In genomic region chr6:111484655-111484974, GRCh38 we compare ENCODE assay signal across 8 cellular contexts. TPM values are rescaled to one million over a fixed set of nuclear protein-coding genes. Genes with fewer than 3 reads are reported as not detected.
DNase-seq lines count a peak whose midpoint lies in the region; ATAC-seq and TF ChIP-seq lines count a peak whose summit lies in the region.

No MANE protein-coding gene starts in this region.

- H2AFZ ChIP-seq in Karpas-422 (ENCODE audit: low read length): no peak overlapping the region

- no peaks in the 10 kb centered on the region for H3K27me3 Mint-ChIP-seq in CD4-positive, alpha-beta T cell

- POLR2A ChIA-PET in CD4-positive, alpha-beta T cell (lab: Charles Lee): interaction anchor here (1.0 to 3.3 kb wide), 8 partner anchors 69 to 669 kb away, joined by 3 to 59 read pairs (median 7); partner anchors contain the start of genes AMD1, CDK19, FAM229B and TRAF3IP2

- H3K79me2 ChIP-seq in Karpas-422 (ENCODE audit: low read length): peaks cover 80% of the 10 kb centered on the region

- H3K9me3 Mint-ChIP-seq in CD4-positive, alpha-beta T cell: no peaks in the 10 kb centered on the region

- DNase-seq in CD4-positive, alpha-beta T cell: no peak
- DNase-seq in Karpas-422 (peak; percentile 61), right lobe of liver (no peak), upper lobe of right lung (no peak), globus pallidus (ENCODE audit: low spot score) (no peak)

- H3K4me1 ChIP-seq in Karpas-422 (ENCODE audit: low read length) (peaks cover 31% of the 10 kb centered on the region), right lobe of liver (peaks cover 0 to 24% (median 4%) of the 10 kb centered on the region in 4 donors), upper lobe of right lung (peaks cover 23% of the 10 kb centered on the region)

- WGBS in right lobe of liver (ENCODE audit: insufficient coverage, low coverage, low lambda C conversion rate, missing lambda C conversion rate): 12% methylated on average over 7 of the region's 7 CpGs

- TF ChIP-seq CTCF in CD4-positive, alpha-beta T cell (IDR thresholded peaks at IDR 0.05): no peak
- TF ChIP-seq CTCF in right lobe of liver (IDR thresholded peaks at IDR 0.05) (no peak), upper lobe of right lung (IDR thresholded peaks at IDR 0.05) (no peak)

- CTCF ChIA-PET in CD4-positive, alpha-beta T cell (lab: Charles Lee): interaction anchor here (0.7 to 2.2 kb wide), 2 partner anchors 226 to 558 kb away, joined by 3 to 6 read pairs; a partner anchor contains a TSS

- H3K36me3 ChIP-seq in Karpas-422 (ENCODE audit: insufficient read depth, low read length) (0 out of 2 replicates have a peak, but pooled peaks cover 7% of the 10 kb centered on the region), right lobe of liver (no peaks in the 10 kb centered on the region), upper lobe of right lung (no peaks in the 10 kb centered on the region)

- H3K36me3 Mint-ChIP-seq in CD4-positive, alpha-beta T cell (ENCODE audit: low read depth): peaks cover 30% of the 10 kb centered on the region

- H3K27me3 ChIP-seq in CD4-positive, alpha-beta T cell (ENCODE audit: control insufficient read depth, insufficient read depth, low read length): no peaks in the 10 kb centered on the region
- no peaks in the 10 kb centered on the region for H3K27me3 ChIP-seq in Karpas-422 (ENCODE audit: low read length)
- no peaks in the 10 kb centered on the region for H3K27me3 ChIP-seq in right lobe of liver
- H3K27me3 ChIP-seq in upper lobe of right lung: no peaks in the 10 kb centered on the region

- peaks cover 4% of the 10 kb centered on the region; the same call in 1 of the 2 replicates for H4K20me1 ChIP-seq in Karpas-422 (ENCODE audit: insufficient read depth, low read depth, low read length)

- no peak for ATAC-seq in CD4-positive, alpha-beta T cell (ENCODE audit: poor library complexity)
- ATAC-seq in right lobe of liver: no peak
- no peak for ATAC-seq in upper lobe of right lung
- ATAC-seq in GM21723 (IDR thresholded peaks at IDR 0.05; ENCODE audit: unreplicated experiment): no peak
- no peak for ATAC-seq in HG03565 (IDR thresholded peaks at IDR 0.05; ENCODE audit: unreplicated experiment)

- intact Hi-C loops in CD4-positive, alpha-beta T cell (cut with DNase I, micrococcal nuclease): loop anchor here (5.0 to 10.0 kb wide), 9 partner anchors 122 to 670 kb away; partner anchors contain the start of genes CDK19 (in 2 of the 2), AMD1 (in 1 of the 2), FAM229B (in 1 of the 2) and RPF2 (in 1 of the 2)
- intact Hi-C loops in right lobe of liver (cut with DNase I) (no loop called here), upper lobe of right lung (cut with DNase I) (loop anchor here (10.0 kb wide), 1 partner anchor 120 kb away; the partner anchor contains the start of gene TRAF3IP2)

- peak overlapping the region; percentile 99 for H3K4me3 Mint-ChIP-seq in CD4-positive, alpha-beta T cell

- H3K4me1 Mint-ChIP-seq in CD4-positive, alpha-beta T cell (ENCODE audit: low read depth): peaks cover 57% of the 10 kb centered on the region

- no peaks in the 10 kb centered on the region for H3K9me2 ChIP-seq in Karpas-422 (replicated peaks; ENCODE audit: insufficient read depth, low read length)

- TF ChIP-seq POLR2A in right lobe of liver (IDR thresholded peaks at IDR 0.05): no peak

- peak overlapping the region; percentile 98 for H3K27ac ChIP-seq in CD4-positive, alpha-beta T cell (ENCODE audit: low read depth, low read length)
- H3K27ac ChIP-seq in Karpas-422 (ENCODE audit: low read length): peak overlapping the region; percentile 90
- H3K27ac ChIP-seq in angular gyrus (ENCODE audit: low read depth, low read length): peak overlapping the region; percentile 95
- peak overlapping the region; percentile 95 to 98 (median 96) for H3K27ac ChIP-seq in right lobe of liver
- peak overlapping the region; percentile 97 for H3K27ac ChIP-seq in upper lobe of right lung

- H3K4me3 ChIP-seq in Karpas-422 (ENCODE audit: low read length) (peak overlapping the region; percentile 90), right lobe of liver (peak overlapping the region; percentile 80 to 89 (median 82)), upper lobe of right lung (peak overlapping the region; percentile 71)

- H3K27ac Mint-ChIP-seq in CD4-positive, alpha-beta T cell: peak overlapping the region; percentile 98

- no peaks in the 10 kb centered on the region for H3K9me3 ChIP-seq in CD4-positive, alpha-beta T cell (ENCODE audit: control insufficient read depth, low read length)
- H3K9me3 ChIP-seq in Karpas-422 (ENCODE audit: low read length): no peaks in the 10 kb centered on the region; the same call in 1 of the 2 replicates
- H3K9me3 ChIP-seq in right lobe of liver: no peaks in the 10 kb centered on the region
- no peaks in the 10 kb centered on the region for H3K9me3 ChIP-seq in upper lobe of right lung

- peak overlapping the region; percentile 84 for H3K4me2 ChIP-seq in Karpas-422 (ENCODE audit: low read depth, low read length, poor library complexity, severe bottlenecking)

- peak overlapping the region; percentile 92 for H3K9ac ChIP-seq in Karpas-422 (ENCODE audit: low read length)

RNA-seq across cellular contexts. Expression of gene REV3L, which starts 1.6 kb away (rescaled TPM):
- 10 to 100 TPM; 17.0 to 20.6 TPM for total RNA-seq in CD4-positive, alpha-beta T cell
- 38.6 and 64.4 TPM in 2 replicates for total RNA-seq in Karpas-422 (2014; rRNA removed; shearing (Covaris generic); ENCODE audit: low replicate concordance)
- total RNA-seq in right lobe of liver (10 to 100 TPM in 4 of 6 experiments, 1 to 10 TPM in 2; 9.3 to 21.4 (median 12.5) TPM), upper lobe of right lung (37.5 TPM)

Comparison
In these comparisons a context has a peak if more than half of its experiments do, and no peak if none do; other contexts are left out.
1. intact Hi-C loops: an anchor here in CD4-positive, alpha-beta T cell (5.0 to 10.0 kb wide) and upper lobe of right lung (10.0 kb wide); none called in right lobe of liver.